14 cellular contexts compared by ENCODE assay signal in genomic region chrX:9728271-9728670, GRCh38. TPM values are rescaled to one million over a fixed set of nuclear protein-coding genes. Genes with fewer than 3 reads are reported as not detected.
"Had no signal": no experiment of that assay in that cellular context is flagged by ENCODE, and none has a peak within 500 bp of the region (broad histone marks: within the 10 kb centered on the region; RNA-seq: fewer than 3 reads in every experiment).

No MANE protein-coding gene starts in this region.

- H3K4me3 Mint-ChIP-seq: activated naive CD4-positive, alpha-beta T cell treated with anti-CD3 and anti-CD28 coated beads, Interleukin-2, amount 10 ng/mL, durations not matched to agents 7 days and 5 days; endodermal cell; neural progenitor cell; T-helper 2 cell treated with Interferon-gamma antibody and Interleukin-4, amounts not matched to agents 5 μg/mL and 100 μg/mL, for 36 hours had no signal

- H3K27me3 ChIP-seq: adrenal gland, neural progenitor cell had no signal

- H3K4me1 Mint-ChIP-seq: activated naive CD4-positive, alpha-beta T cell treated with anti-CD3 and anti-CD28 coated beads, Interleukin-2, amount 10 ng/mL, durations not matched to agents 7 days and 5 days; endodermal cell had no signal

- H3K4me3 ChIP-seq: adrenal gland, dorsolateral prefrontal cortex, lung, neural progenitor cell, psoas muscle had no signal

- H3K4me1 ChIP-seq: adrenal gland, neural progenitor cell, psoas muscle had no signal

- DNase-seq: activated CD4-positive, alpha-beta T cell treated with anti-CD3 and anti-CD28 coated beads, Interleukin-2, amount 50 U/mL, for 4 hours; activated CD4-positive, CD25-positive, alpha-beta regulatory T cell treated with anti-CD3 and anti-CD28 coated beads, Interleukin-2, amount 50 U/mL, for 72 hours; activated naive CD4-positive, alpha-beta T cell treated with anti-CD3 and anti-CD28 coated beads, Interleukin-2, amount 10 ng/mL, durations not matched to agents 7 days and 5 days; activated T-cell treated with anti-CD3 and anti-CD28 coated beads for 4 hours; adrenal gland; dorsolateral prefrontal cortex; endodermal cell; psoas muscle had no signal

- H3K9ac ChIP-seq: neural progenitor cell had no signal

- FAIRE-seq: islet of Langerhans had no signal

- ATAC-seq: psoas muscle, sciatic nerve had no signal

- H3K27ac Mint-ChIP-seq: activated naive CD4-positive, alpha-beta T cell treated with anti-CD3 and anti-CD28 coated beads, Interleukin-2, amount 10 ng/mL, durations not matched to agents 7 days and 5 days; endodermal cell; T-helper 2 cell treated with Interferon-gamma antibody and Interleukin-4, amounts not matched to agents 5 μg/mL and 100 μg/mL, for 36 hours had no signal

- H2AFZ ChIP-seq: neural progenitor cell had no signal

- H3K36me3 ChIP-seq: adrenal gland, neural progenitor cell had no signal

- H3K4me2 ChIP-seq: neural progenitor cell had no signal

- H3K27ac ChIP-seq: adrenal gland, dorsolateral prefrontal cortex, neural progenitor cell, psoas muscle had no signal

RNA-seq across cellular contexts. Expression of gene GPR143, which starts 37.4 kb away (rescaled TPM):
- total RNA-seq: chondrocyte, psoas muscle, sciatic nerve had no signal
